Comparison of ENCODE assay signal across 19 cellular contexts in genomic region chr3:132606085-132606484, GRCh38. TPM values are rescaled to one million over a fixed set of nuclear protein-coding genes. Genes with fewer than 3 reads are reported as not detected.
DNase-seq lines count a peak whose midpoint lies in the region; ATAC-seq and TF ChIP-seq lines count a peak whose summit lies in the region.
"Had no signal": no experiment of that assay in that cellular context is flagged by ENCODE, and none has a peak within 500 bp of the region (broad histone marks: within the 10 kb centered on the region; RNA-seq: fewer than 3 reads in every experiment).

No MANE protein-coding gene starts in this region.

- DNase-seq in ELR (ENCODE audit: low read depth) (peak; percentile 63), amniotic epithelial cell (ENCODE audit: low read depth) (peak; percentile 76), fibroblast of peridontal ligament (ENCODE audit: extremely low read depth) (peak; percentile 84), trophoblast cell (peak; percentile 6 to 69), Peyer's patch (no peak), natural killer cell (no peak)
- DNase-seq: activated CD8-positive, alpha-beta memory T cell treated with anti-CD3 and anti-CD28 coated beads for 24 hours; anterior cingulate cortex; effector CD8-positive, alpha-beta T cell; KG1; NCI-H2171 treated with DMSO at 0.1 percent for 48 hours; pancreas; spleen; T-cell had no signal

- no peak overlapping the region for H4K91ac ChIP-seq in trophoblast cell (ENCODE audit: low read depth, low read length)

- no peak for ATAC-seq in natural killer cell
- no peak for ATAC-seq in GM21528 (IDR thresholded peaks at IDR 0.05; ENCODE audit: low FRiP score, unreplicated experiment)
- ATAC-seq in GM21619 (IDR thresholded peaks at IDR 0.05; ENCODE audit: unreplicated experiment), result no peak
- ATAC-seq: Panc1; pancreas; stimulated activated memory B cell treated with anti-CD40 and anti-IgM and Interleukin-4, amounts not matched to agents 10 μg/mL and 1 μg/mL and 100 μg/mL, for 72 hours; T-cell had no signal

- no peak overlapping the region for H3K4me2 ChIP-seq in trophoblast cell (ENCODE audit: low read length)

- peaks cover 0 to 2% of the 10 kb centered on the region in 2 donors for H3K9me3 Mint-ChIP-seq in natural killer cell

- no peak overlapping the region for H4K12ac ChIP-seq in trophoblast cell (ENCODE audit: low read depth, low read length)

- peaks cover 17% of the 10 kb centered on the region for H3K36me3 Mint-ChIP-seq in natural killer cell

- no peak overlapping the region for H2BK120ac ChIP-seq in trophoblast cell (ENCODE audit: insufficient read depth, low read length, poor library complexity)

- H3K27ac ChIP-seq in trophoblast cell (ENCODE audit: low read depth, low read length), result no peak overlapping the region
- no peak overlapping the region for H3K27ac ChIP-seq in Peyer's patch
- H3K27ac ChIP-seq: pancreas, spleen had no signal

- no peak overlapping the region for H4K8ac ChIP-seq in trophoblast cell (ENCODE audit: low read depth, low read length)

- H3K18ac ChIP-seq in trophoblast cell (ENCODE audit: low read length), result no peak overlapping the region

- H2BK5ac ChIP-seq in trophoblast cell (ENCODE audit: low read depth, low read length, poor library complexity), result no peak overlapping the region

- no peak overlapping the region for H3K14ac ChIP-seq in trophoblast cell (ENCODE audit: low read length)

- H3K79me1 ChIP-seq in trophoblast cell (ENCODE audit: low read length), result no peaks in the 10 kb centered on the region

- no peak overlapping the region for H2AK5ac ChIP-seq in trophoblast cell (ENCODE audit: low read length)

- H2BK12ac ChIP-seq in trophoblast cell (ENCODE audit: low read length), result no peak overlapping the region

- no peak overlapping the region for H3K23ac ChIP-seq in trophoblast cell (ENCODE audit: low read length)

- no peak overlapping the region for H2AFZ ChIP-seq in trophoblast cell (ENCODE audit: insufficient read depth, low read length, poor library complexity)

- H3K9ac ChIP-seq in trophoblast cell (ENCODE audit: low read length), result no peak overlapping the region

- no peak for TF ChIP-seq CTCF in Peyer's patch (IDR thresholded peaks at IDR 0.05)
- no peak for TF ChIP-seq CTCF in natural killer cell (IDR thresholded peaks at IDR 0.05)

- no peak overlapping the region for H3K27ac Mint-ChIP-seq in natural killer cell
- H3K27ac Mint-ChIP-seq: B cell; stimulated activated memory B cell treated with anti-CD40 and anti-IgM and Interleukin-4, amounts not matched to agents 10 μg/mL and 1 μg/mL and 100 μg/mL, for 72 hours; T-cell had no signal

- H3K36me3 ChIP-seq in trophoblast cell (ENCODE audit: control insufficient read depth in 1 of 2, insufficient read depth in 2 of 2, low read length in 2 of 2) (peaks cover 0 to 3% of the 10 kb centered on the region in 2 experiments), Peyer's patch (peaks cover 0 to 21% (median 0%) of the 10 kb centered on the region in 3 donors)
- H3K36me3 ChIP-seq: pancreas had no signal

- intact Hi-C loops in natural killer cell (cut with micrococcal nuclease), result no loop called here

- H3K4ac ChIP-seq in trophoblast cell (ENCODE audit: low read depth, low read length), result no peak overlapping the region

- H3K4me1 ChIP-seq in trophoblast cell (ENCODE audit: control insufficient read depth in 1 of 2, insufficient read depth in 2 of 2, low read length in 2 of 2) (no peaks in the 10 kb centered on the region), Peyer's patch (no peaks in the 10 kb centered on the region)
- H3K4me1 ChIP-seq: pancreas, spleen had no signal

- peaks cover 0 to 5% of the 10 kb centered on the region in 2 donors for H3K4me1 Mint-ChIP-seq in natural killer cell

- WGBS in trophoblast cell (ENCODE audit: extremely low coverage, insufficient coverage, insufficient read length), result no CpG with 5 or more reads among the region's 1 CpG

- H3K27me3 ChIP-seq in trophoblast cell (ENCODE audit: insufficient read depth, low read length) (no peaks in the 10 kb centered on the region), Peyer's patch (no peaks in the 10 kb centered on the region)
- H3K27me3 ChIP-seq: pancreas, spleen had no signal

- no peaks in the 10 kb centered on the region for H3K9me3 ChIP-seq in trophoblast cell (ENCODE audit: insufficient read depth, low read depth, low read length)
- no peaks in the 10 kb centered on the region for H3K9me3 ChIP-seq in Peyer's patch
- H3K9me3 ChIP-seq: pancreas had no signal

- no peaks in the 10 kb centered on the region for H3K27me3 Mint-ChIP-seq in natural killer cell (ENCODE audit: low read depth in 2 of 2)
- H3K27me3 Mint-ChIP-seq: B cell; stimulated activated memory B cell treated with anti-CD40 and anti-IgM and Interleukin-4, amounts not matched to agents 10 μg/mL and 1 μg/mL and 100 μg/mL, for 72 hours; T-cell had no signal

- H3K79me2 ChIP-seq in trophoblast cell (ENCODE audit: control insufficient read depth, insufficient read depth, low read length, poor library complexity), result no peaks in the 10 kb centered on the region

- H3K4me3 Mint-ChIP-seq in natural killer cell, result no peak overlapping the region
- H3K4me3 Mint-ChIP-seq: B cell; stimulated activated memory B cell treated with anti-CD40 and anti-IgM and Interleukin-4, amounts not matched to agents 10 μg/mL and 1 μg/mL and 100 μg/mL, for 72 hours; T-cell had no signal

- TF ChIP-seq POLR2A in Peyer's patch (IDR thresholded peaks at IDR 0.05), result no peak

- H3K4me3 ChIP-seq in trophoblast cell (ENCODE audit: low read depth, low read length), result no peak overlapping the region
- H3K4me3 ChIP-seq in Peyer's patch, result no peak overlapping the region
- H3K4me3 ChIP-seq: pancreas, spleen had no signal

RNA-seq across cellular contexts. Expression of gene ACKR4, which starts 9.0 kb away (rescaled TPM):
- polyA plus RNA-seq in trophoblast cell (2013), result 0.03 TPM in 1 of 2 replicates, not detected in the other
- 10 to 100 TPM in 1 of 4 donors, 1 to 10 TPM in 2, not detected in 1; 5.5 to 12.6 (median 7.2) TPM for total RNA-seq in Peyer's patch
- total RNA-seq in natural killer cell, result under 1 TPM in 2 of 3 donors, not detected in 1; 0.14 to 0.32 TPM

RNA-seq across cellular contexts. Expression of gene ACAD11, which starts 53.5 kb away (rescaled TPM):
- polyA plus RNA-seq in trophoblast cell (2013), result 6.0 and 6.1 TPM in 2 replicates
- 100 to 1,000 TPM in 3 of 4 donors, 10 to 100 TPM in 1; 87.2 to 138 (median 114) TPM for total RNA-seq in Peyer's patch
- total RNA-seq in natural killer cell, result 10 to 100 TPM; 15.8 to 30.6 (median 25.2) TPM

RNA-seq across cellular contexts. Expression of gene UBA5, which starts 54.0 kb away (rescaled TPM):
- polyA plus RNA-seq in trophoblast cell (2013), result 27.2 and 29.9 TPM in 2 replicates
- total RNA-seq in Peyer's patch, result 10 to 100 TPM; 44.8 to 53.1 (median 47.8) TPM
- total RNA-seq in natural killer cell, result 10 to 100 TPM; 37.8 to 51.0 (median 46.1) TPM

Comparison
In these comparisons a context has a peak if more than half of its experiments do, and no peak if none do; other contexts are left out.
1. DNase-seq: peak in ELR (single experiment), amniotic epithelial cell (single experiment), fibroblast of peridontal ligament (single experiment) and trophoblast cell (2 of 2); none in Peyer's patch (0 of 3) and natural killer cell (single experiment).